Comparison of ENCODE assay signal across 18 cellular contexts in genomic region chr16:69769404-69769803, GRCh38. TPM values are rescaled to one million over a fixed set of nuclear protein-coding genes. Genes with fewer than 3 reads are reported as not detected.
A peak's percentile ranks its signal among the peaks of the same experiment; 100 is the strongest.
DNase-seq lines count a peak whose midpoint lies in the region; ATAC-seq and TF ChIP-seq lines count a peak whose summit lies in the region.
"Had no signal": no experiment of that assay in that cellular context is flagged by ENCODE, and none has a peak within 500 bp of the region (broad histone marks: within the 10 kb centered on the region; RNA-seq: fewer than 3 reads in every experiment).

No MANE protein-coding gene starts in this region.

- intact Hi-C loops in left lung (cut with DNase I) (no loop called here), upper lobe of right lung (cut with DNase I) (no loop called here)

- no peaks in the 10 kb centered on the region for H3K9me2 ChIP-seq in Karpas-422 (replicated peaks; ENCODE audit: insufficient read depth, low read length)

- peak overlapping the region; percentile 48 for H3K27ac ChIP-seq in Karpas-422 (ENCODE audit: low read length)
- no peak overlapping the region for H3K27ac ChIP-seq in left lung
- H3K27ac ChIP-seq in lung (ENCODE audit: low read depth in 1 of 2, low read length in 1 of 2): no peak overlapping the region
- no peak overlapping the region for H3K27ac ChIP-seq in upper lobe of right lung
- H3K27ac ChIP-seq: 22Rv1; A549; BLaER1 treated with 17β-estradiol and CSF1 and Interleukin-3, amounts not matched to agents 10 nM and 100 nM; C4-2B had no signal

- H3K9me3 ChIP-seq in Karpas-422 (ENCODE audit: low read length): no peaks in the 10 kb centered on the region
- no peaks in the 10 kb centered on the region for H3K9me3 ChIP-seq in left lung
- no peaks in the 10 kb centered on the region for H3K9me3 ChIP-seq in lung (ENCODE audit: control insufficient read depth in 2 of 2, insufficient read depth in 1 of 2, low read length in 1 of 2)
- no peaks in the 10 kb centered on the region for H3K9me3 ChIP-seq in upper lobe of right lung
- H3K9me3 ChIP-seq: A549, Caco-2 had no signal

- no peak overlapping the region for H2AFZ ChIP-seq in Karpas-422 (ENCODE audit: low read length)

- H3K9ac ChIP-seq in Karpas-422 (ENCODE audit: low read length): no peak overlapping the region
- H3K9ac ChIP-seq: BLaER1 treated with 17β-estradiol and CSF1 and Interleukin-3, amounts not matched to agents 10 nM and 100 nM had no signal

- peaks cover 82% of the 10 kb centered on the region for H3K79me2 ChIP-seq in Karpas-422 (ENCODE audit: low read length)

- no peak overlapping the region for H3K4me2 ChIP-seq in Karpas-422 (ENCODE audit: low read depth, low read length, poor library complexity, severe bottlenecking)
- H3K4me2 ChIP-seq: A549; BLaER1 treated with 17β-estradiol and CSF1 and Interleukin-3, amounts not matched to agents 10 nM and 100 nM had no signal

- H3K27me3 ChIP-seq in Karpas-422 (ENCODE audit: low read length) (no peaks in the 10 kb centered on the region), left lung (no peaks in the 10 kb centered on the region), lung (ENCODE audit: control insufficient read depth, insufficient read depth) (no peaks in the 10 kb centered on the region), upper lobe of right lung (no peaks in the 10 kb centered on the region)
- H3K27me3 ChIP-seq: BLaER1 treated with 17β-estradiol and CSF1 and Interleukin-3, amounts not matched to agents 10 nM and 100 nM had no signal

- H3K4me1 ChIP-seq in Karpas-422 (ENCODE audit: low read length) (peaks cover 62% of the 10 kb centered on the region), left lung (peaks cover 8 to 64% of the 10 kb centered on the region in 2 donors), lung (ENCODE audit: control insufficient read depth in 2 of 2, insufficient read depth in 2 of 2, low read length in 2 of 2) (peaks cover 0 to 8% of the 10 kb centered on the region in 2 donors), upper lobe of right lung (peaks cover 26% of the 10 kb centered on the region)
- H3K4me1 ChIP-seq: Caco-2 had no signal

- no peaks in the 10 kb centered on the region for H4K20me1 ChIP-seq in Karpas-422 (ENCODE audit: insufficient read depth, low read depth, low read length)

- DNase-seq in Karpas-422: no peak
- DNase-seq in left lung: no peak
- no peak for DNase-seq in lung (ENCODE audit: low spot score)
- no peak for DNase-seq in upper lobe of right lung
- no peak for DNase-seq in NCI-H2227 treated with DMSO at 0.1 percent for 48 hours (lab: John Stamatoyannopoulos, UW)
- no peak for DNase-seq in activated gamma-delta T cell treated with Interleukin-2 at 50 U/mL for 16 hours
- DNase-seq: AML-193; Caco-2; Calu3; CD4-positive, alpha-beta T cell; CD8-positive, alpha-beta T cell; DMS79 treated with DMSO at 0.1 percent for 48 hours; GF-D8 had no signal

- no peak overlapping the region for H3K4me3 ChIP-seq in Karpas-422 (ENCODE audit: low read length)
- no peak overlapping the region for H3K4me3 ChIP-seq in left lung
- no peak overlapping the region for H3K4me3 ChIP-seq in lung
- no peak overlapping the region for H3K4me3 ChIP-seq in upper lobe of right lung
- H3K4me3 ChIP-seq: A549; BLaER1 treated with 17β-estradiol and CSF1 and Interleukin-3, amounts not matched to agents 10 nM and 100 nM had no signal

- H3K36me3 ChIP-seq in Karpas-422 (ENCODE audit: insufficient read depth, low read length) (no peaks in the 10 kb centered on the region), left lung (no peaks in the 10 kb centered on the region), lung (ENCODE audit: control insufficient read depth in 2 of 2, insufficient read depth in 2 of 2, low read length in 2 of 2) (peaks cover 0 to 3% of the 10 kb centered on the region in 2 donors), upper lobe of right lung (no peaks in the 10 kb centered on the region)

- 36 to 45% methylated on average over 2 of the region's 2 CpGs for WGBS in lung, 2 donors

- TF ChIP-seq CTCF in left lung (IDR thresholded peaks at IDR 0.05) (no peak), lung (IDR thresholded peaks at IDR 0.05; ENCODE audit: control extremely low read depth, extremely low read depth) (no peak), upper lobe of right lung (IDR thresholded peaks at IDR 0.05) (no peak)

- ATAC-seq in left lung: peak; percentile 61
- peak; percentile 9 for ATAC-seq in lung (ENCODE audit: insufficient read depth, low FRiP score)
- peak; percentile 66 for ATAC-seq in upper lobe of right lung
- ATAC-seq in HG03108 (IDR thresholded peaks at IDR 0.05; ENCODE audit: unreplicated experiment): no peak
- ATAC-seq: A549; CD8-positive, alpha-beta T cell had no signal

RNA-seq across cellular contexts. Expression of gene WWP2, which starts 7.3 kb away (rescaled TPM):
- 30.7 and 42.0 TPM in 2 replicates for total RNA-seq in Karpas-422 (2014; rRNA removed; shearing (Covaris generic); ENCODE audit: low replicate concordance)
- 10 to 100 TPM; 67.9 to 73.0 TPM for total RNA-seq in left lung
- 10 to 100 TPM; 49.8 to 86.6 TPM for total RNA-seq in lung
- polyA plus RNA-seq in lung: 10 to 100 TPM; 26.1 to 36.9 TPM
- 71.9 TPM for total RNA-seq in upper lobe of right lung

RNA-seq across cellular contexts. Expression of gene NOB1, which starts 14.7 kb away (rescaled TPM):
- 50.5 and 68.3 TPM in 2 replicates for total RNA-seq in Karpas-422 (2014; rRNA removed; shearing (Covaris generic); ENCODE audit: low replicate concordance)
- total RNA-seq in left lung (10 to 100 TPM; 29.9 to 42.2 TPM), lung (10 to 100 TPM; 23.0 to 43.1 TPM), upper lobe of right lung (32.0 TPM)
- 10 to 100 TPM; 24.5 to 40.9 TPM for polyA plus RNA-seq in lung

RNA-seq across cellular contexts. Expression of gene NQO1, which starts 43.0 kb away (rescaled TPM):
- 16.2 and 19.0 TPM in 2 replicates for total RNA-seq in Karpas-422 (2014; rRNA removed; shearing (Covaris generic); ENCODE audit: low replicate concordance)
- total RNA-seq in left lung (10 to 100 TPM; 50.5 to 78.4 TPM), lung (10 to 100 TPM; 15.2 to 45.8 TPM), upper lobe of right lung (77.7 TPM)
- 100 to 1,000 TPM in 1 of 2 donors, 10 to 100 TPM in 1; 44.0 to 109 TPM for polyA plus RNA-seq in lung
